1 cellular context compared by ENCODE assay signal in the genomic region with DNA sequence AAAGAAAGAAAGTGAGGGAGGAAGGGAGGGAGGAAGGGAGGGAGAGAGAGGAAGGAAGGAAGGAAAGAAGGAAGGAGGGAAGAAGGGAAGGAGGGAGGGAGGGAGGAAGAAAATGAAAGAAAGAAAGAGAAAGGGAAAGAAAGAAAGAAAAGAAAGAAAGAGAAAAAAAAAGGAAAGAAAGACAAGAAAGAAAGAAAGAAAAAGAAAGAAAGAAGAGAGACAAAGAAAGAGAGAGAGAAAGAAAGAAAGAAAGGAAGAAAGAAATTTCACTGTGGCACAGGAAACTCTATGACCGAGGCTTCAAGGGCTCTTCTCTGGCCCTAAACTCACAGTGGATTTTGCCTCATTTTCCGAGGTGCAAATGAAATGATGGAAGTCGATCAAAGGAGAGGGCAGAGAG.
A peak's percentile ranks its signal among the peaks of the same experiment; 100 is the strongest.
TF ChIP-seq lines count a peak whose summit lies in the region.

No MANE protein-coding gene starts in this region.

TF ChIP-seq in HEK293, 187 proteins besides CTCF, POLR2A, EP300 and RAD21:
- TF ChIP-seq ZBTB17 (tag by site-specific recombination; IDR thresholded peaks at IDR 0.05) (peak; percentile 21; the same call in 1 of the 2 replicates), ZNF366 (tag by site-specific recombination; conservative IDR thresholded peaks at IDR 0.05) (peak; percentile 91), PRDM1 (tag by site-specific recombination; IDR thresholded peaks at IDR 0.05) (peak; percentile 82)
